In the genomic region with DNA sequence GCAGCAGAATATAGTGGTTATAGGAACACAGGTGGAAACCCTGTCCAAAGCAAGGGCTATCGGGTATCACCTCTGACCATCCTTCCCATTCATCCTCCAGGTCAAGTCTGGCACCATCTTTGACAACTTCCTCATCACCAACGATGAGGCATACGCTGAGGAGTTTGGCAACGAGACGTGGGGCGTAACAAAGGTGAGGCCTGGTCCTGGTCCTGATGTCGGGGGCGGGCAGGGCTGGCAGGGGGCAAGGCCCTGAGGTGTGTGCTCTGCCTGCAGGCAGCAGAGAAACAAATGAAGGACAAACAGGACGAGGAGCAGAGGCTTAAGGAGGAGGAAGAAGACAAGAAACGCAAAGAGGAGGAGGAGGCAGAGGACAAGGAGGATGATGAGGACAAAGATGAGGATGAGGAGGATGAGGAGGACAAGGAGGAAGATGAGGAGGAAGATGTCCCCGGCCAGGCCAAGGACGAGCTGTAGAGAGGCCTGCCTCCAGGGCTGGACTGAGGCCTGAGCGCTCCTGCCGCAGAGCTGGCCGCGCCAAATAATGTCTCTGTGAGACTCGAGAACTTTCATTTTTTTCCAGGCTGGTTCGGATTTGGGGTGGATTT, we compare ENCODE assay signal across 10 cellular contexts. TPM values are rescaled to one million over a fixed set of nuclear protein-coding genes. Genes with fewer than 3 reads are reported as not detected.
A peak's percentile ranks its signal among the peaks of the same experiment; 100 is the strongest.
DNase-seq lines count a peak whose midpoint lies in the region; ATAC-seq and TF ChIP-seq lines count a peak whose summit lies in the region.
"Had no signal": no experiment of that assay in that cellular context is flagged by ENCODE, and none has a peak within 500 bp of the region (broad histone marks: within the 10 kb centered on the region; RNA-seq: fewer than 3 reads in every experiment).

No MANE protein-coding gene starts in this region.

- peak overlapping the region; percentile 10; the same call in 1 of the 2 replicates for H3K9ac ChIP-seq in DND-41 (ENCODE audit: low read depth, low read length)
- H3K9ac ChIP-seq: parathyroid adenoma had no signal

- H3K9me3 ChIP-seq in DND-41 (ENCODE audit: insufficient read depth, low read length, severe bottlenecking) (no peaks in the 10 kb centered on the region), ascending aorta (no peaks in the 10 kb centered on the region)

- H4K20me1 ChIP-seq in DND-41 (ENCODE audit: insufficient read depth, low read length), result peaks cover 57% of the 10 kb centered on the region

- H3K9me3 Mint-ChIP-seq in nephron, result no peaks in the 10 kb centered on the region

- peaks cover 80% of the 10 kb centered on the region for H3K79me2 ChIP-seq in DND-41 (ENCODE audit: insufficient read depth, low read length)

- peak overlapping the region; percentile 44 to 58 (median 51) for H3K27ac Mint-ChIP-seq in nephron

- peaks cover 4% of the 10 kb centered on the region for H3K27me3 Mint-ChIP-seq in nephron (ENCODE audit: low read depth)

- peaks cover 72% of the 10 kb centered on the region for H3K36me3 Mint-ChIP-seq in nephron (ENCODE audit: low read depth)

- H3K4me1 Mint-ChIP-seq in nephron, result peaks cover 34% of the 10 kb centered on the region

- H3K36me3 ChIP-seq in DND-41 (ENCODE audit: insufficient read depth, low read length) (peaks cover 87% of the 10 kb centered on the region), ascending aorta (peaks cover 55 to 63% of the 10 kb centered on the region in 2 donors)

- H3K27ac ChIP-seq in DND-41 (ENCODE audit: low read length) (peak overlapping the region; percentile 20; the same call in 1 of the 2 replicates), HL-60 (replicated peaks) (peak overlapping the region; percentile 45), ascending aorta (peak overlapping the region; percentile 27 to 34)
- H3K27ac ChIP-seq: parathyroid adenoma had no signal

- DNase-seq in DND-41 (no peak), HL-60 (ENCODE audit: low read depth in 1 of 2, low spot score in 1 of 2) (no peak), ascending aorta (ENCODE audit: low spot score in 2 of 2) (no peak), NCI-H446 (lab: John Stamatoyannopoulos, UW) (no peak), left cardiac atrium (no peak)
- DNase-seq: activated effector memory CD4-positive, alpha-beta T cell treated with Interleukin-2 at 50 U/mL for 16 hours had no signal

- peak overlapping the region; percentile 62 to 66 (median 62) for H3K4me3 Mint-ChIP-seq in nephron

- intact Hi-C loops in ascending aorta (cut with DNase I) (no loop called here), left cardiac atrium (cut with DNase I) (no loop called here)

- H2AFZ ChIP-seq in DND-41 (ENCODE audit: low read depth, low read length), result no peak overlapping the region
- H2AFZ ChIP-seq: parathyroid adenoma had no signal

- peak overlapping the region; percentile 46; the same call in 1 of the 2 replicates for H3K4me2 ChIP-seq in DND-41 (ENCODE audit: insufficient read depth, low read length)

- TF ChIP-seq CTCF in DND-41 (IDR thresholded peaks at IDR 0.05; ENCODE audit: borderline replicate concordance, extremely low read depth, low read length, poor library complexity, severe bottlenecking) (no peak), HL-60 (IDR thresholded peaks at IDR 0.05; ENCODE audit: insufficient read depth, low read length) (no peak), ascending aorta (IDR thresholded peaks at IDR 0.05) (no peak), nephron (IDR thresholded peaks at IDR 0.05; ENCODE audit: unreplicated experiment in 3 of 3) (no peak)

- no peaks in the 10 kb centered on the region for H3K27me3 ChIP-seq in DND-41 (ENCODE audit: insufficient read depth, low read length, poor library complexity)
- no peaks in the 10 kb centered on the region for H3K27me3 ChIP-seq in HL-60 (ENCODE audit: insufficient read depth, poor library complexity, severe bottlenecking)
- H3K27me3 ChIP-seq in ascending aorta, result no peaks in the 10 kb centered on the region

- ATAC-seq in DND-41 (ENCODE audit: insufficient read depth, low read depth) (no peak), HG02885 (IDR thresholded peaks at IDR 0.05; ENCODE audit: poor library complexity, unreplicated experiment) (no peak), left cardiac atrium (no peak), HG03442 (IDR thresholded peaks at IDR 0.05; ENCODE audit: unreplicated experiment) (no peak)

- H3K4me3 ChIP-seq in DND-41 (ENCODE audit: low read depth in 1 of 2, low read length in 2 of 2) (no peak overlapping the region), HL-60 (replicated peaks; ENCODE audit: insufficient read depth, low read length) (peak overlapping the region; percentile 13; the same call in 1 of the 2 replicates), ascending aorta (no peak overlapping the region)

- H3K4me1 ChIP-seq in DND-41 (ENCODE audit: insufficient read depth, low read length) (peaks cover 76% of the 10 kb centered on the region), ascending aorta (peaks cover 22 to 42% of the 10 kb centered on the region in 2 donors)

RNA-seq across cellular contexts. Expression of gene RAD23A, which starts 2.1 kb away (rescaled TPM):
- 146 TPM for total RNA-seq in ascending aorta
- 100 to 1,000 TPM; 113 to 131 TPM for total RNA-seq in left cardiac atrium

RNA-seq across cellular contexts. Expression of gene CALR, which starts 5.1 kb away (rescaled TPM):
- total RNA-seq in ascending aorta (297 TPM), left cardiac atrium (100 to 1,000 TPM; 627 to 707 TPM)

RNA-seq across cellular contexts. Expression of gene FARSA, which starts 10.0 kb away (rescaled TPM):
- 21.3 TPM for total RNA-seq in ascending aorta
- total RNA-seq in left cardiac atrium, result 10 to 100 TPM; 31.8 to 49.1 TPM

RNA-seq across cellular contexts. Expression of gene GADD45GIP1, which starts 13.5 kb away (rescaled TPM):
- 42.7 TPM for total RNA-seq in ascending aorta
- 10 to 100 TPM; 25.5 to 28.1 TPM for total RNA-seq in left cardiac atrium

RNA-seq across cellular contexts. Expression of gene SYCE2, which starts 24.4 kb away (rescaled TPM):
- not detected for total RNA-seq in ascending aorta
- total RNA-seq in left cardiac atrium, result not detected
